Comparison of ENCODE assay signal across 11 cellular contexts in the genomic region with DNA sequence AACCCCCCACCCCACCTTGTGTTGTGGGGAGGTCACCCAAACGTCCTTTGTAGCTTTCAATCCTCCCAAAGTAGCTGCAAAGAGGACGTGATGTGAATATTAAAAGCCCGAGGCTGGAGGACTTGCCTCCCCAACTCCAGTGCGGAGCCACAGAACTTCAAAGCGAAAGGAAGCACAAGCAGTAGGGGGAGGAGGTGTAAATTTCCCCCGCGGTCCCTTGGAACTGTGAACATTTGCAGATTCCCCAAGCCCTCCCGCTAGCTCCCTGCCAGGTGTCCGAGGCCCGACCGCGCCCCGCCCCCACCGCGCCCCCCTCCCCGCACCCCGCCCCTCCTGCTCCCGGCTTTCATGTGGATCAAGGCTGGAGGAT. TPM values are rescaled to one million over a fixed set of nuclear protein-coding genes. Genes with fewer than 3 reads are reported as not detected.
DNase-seq lines count a peak whose midpoint lies in the region; ATAC-seq and TF ChIP-seq lines count a peak whose summit lies in the region.
"Had no signal": no experiment of that assay in that cellular context is flagged by ENCODE, and none has a peak within 500 bp of the region (broad histone marks: within the 10 kb centered on the region; RNA-seq: fewer than 3 reads in every experiment).

No MANE protein-coding gene starts in this region.

- no peak for DNase-seq in breast epithelium (ENCODE audit: low spot score in 2 of 2)
- no peak for DNase-seq in MCF 10A (ENCODE audit: unreplicated experiment)
- DNase-seq in central memory CD8-positive, alpha-beta T cell (ENCODE audit: low spot score in 2 of 2): no peak
- DNase-seq in mesenchymal stem cell: peak; percentile 10
- no peak for DNase-seq in upper lobe of right lung
- no peak for DNase-seq in OCI-LY7 (ENCODE audit: low spot score)
- DNase-seq in activated CD8-positive, alpha-beta memory T cell treated with anti-CD3 and anti-CD28 coated beads, Interleukin-2, amount 50 U/mL, for 48 hours: no peak
- DNase-seq in NCI-H510A treated with DMSO at 0.1 percent for 48 hours (lab: John Stamatoyannopoulos, UW): no peak
- DNase-seq: NCI-H2081 treated with DMSO at 0.1 percent for 48 hours had no signal

- no peak overlapping the region for H3K4ac ChIP-seq in mesenchymal stem cell (ENCODE audit: low read depth in 1 of 2, low read length in 2 of 2)

- no peak for TF ChIP-seq POLR2A in breast epithelium (IDR thresholded peaks at IDR 0.05)

- CTCF ChIA-PET in MCF 10A (lab: Yijun Ruan, JAX) (interaction anchor here (0.8 kb wide), 1 partner anchor 484 kb away, joined by 4 read pairs; no protein-coding TSS in a partner anchor), OCI-LY7 (lab: Charles Lee; ENCODE audit: unreplicated experiment) (no interaction called here)

- H2BK15ac ChIP-seq in mesenchymal stem cell (ENCODE audit: low read depth, poor library complexity, severe bottlenecking): no peak overlapping the region

- H2AFZ ChIP-seq in mesenchymal stem cell (ENCODE audit: low read depth, low read length) (no peak overlapping the region), OCI-LY7 (ENCODE audit: low read length) (no peak overlapping the region)

- H3K4me1 ChIP-seq in breast epithelium (no peaks in the 10 kb centered on the region), mesenchymal stem cell (ENCODE audit: control insufficient read depth, insufficient read depth, low read depth, low read length) (peaks cover 9% of the 10 kb centered on the region), upper lobe of right lung (no peaks in the 10 kb centered on the region), OCI-LY7 (ENCODE audit: insufficient read depth, low read length, poor library complexity, severe bottlenecking) (no peaks in the 10 kb centered on the region)

- H4K20me1 ChIP-seq in OCI-LY7 (ENCODE audit: insufficient read depth, low read length): no peaks in the 10 kb centered on the region

- H3K9me3 ChIP-seq in breast epithelium (no peaks in the 10 kb centered on the region), mesenchymal stem cell (ENCODE audit: control insufficient read depth, low read length) (no peaks in the 10 kb centered on the region), upper lobe of right lung (no peaks in the 10 kb centered on the region), OCI-LY7 (ENCODE audit: low read length) (no peaks in the 10 kb centered on the region)

- H4K91ac ChIP-seq in mesenchymal stem cell (ENCODE audit: low read length): no peak overlapping the region

- no peak overlapping the region for H2BK12ac ChIP-seq in mesenchymal stem cell (ENCODE audit: low read length in 2 of 2)

- BruUV-seq in MCF 10A (replicated peaks; lab: Mats Ljungman, UMichigan) (no TSS peak), OCI-LY7 (replicated peaks; lab: Mats Ljungman, UMichigan) (no TSS peak)

- no peaks in the 10 kb centered on the region for H3K27me3 Mint-ChIP-seq in MCF 10A (ENCODE audit: insufficient read depth, unreplicated experiment)
- no peaks in the 10 kb centered on the region for H3K27me3 Mint-ChIP-seq in central memory CD8-positive, alpha-beta T cell

- H3K9me3 Mint-ChIP-seq in MCF 10A (ENCODE audit: unreplicated experiment): no peaks in the 10 kb centered on the region
- no peaks in the 10 kb centered on the region for H3K9me3 Mint-ChIP-seq in central memory CD8-positive, alpha-beta T cell

- H3K27me3 ChIP-seq in breast epithelium: no peaks in the 10 kb centered on the region
- H3K27me3 ChIP-seq in mesenchymal stem cell (ENCODE audit: control insufficient read depth in 1 of 2, insufficient read depth in 1 of 2, low read length in 2 of 2): peaks cover 4% of the 10 kb centered on the region in 2 experiments
- peaks cover 8% of the 10 kb centered on the region for H3K27me3 ChIP-seq in upper lobe of right lung

- intact Hi-C loops in breast epithelium (cut with DNase I; ENCODE audit: low total_unique reads) (no loop called here), MCF 10A (cut with micrococcal nuclease) (no loop called here), upper lobe of right lung (cut with DNase I) (no loop called here), OCI-LY7 (cut with micrococcal nuclease; ENCODE audit: unreplicated experiment) (no loop called here)

- no peaks in the 10 kb centered on the region for H3K36me3 ChIP-seq in breast epithelium
- no peaks in the 10 kb centered on the region for H3K36me3 ChIP-seq in mesenchymal stem cell (ENCODE audit: control insufficient read depth in 1 of 2, insufficient read depth in 2 of 2, low read depth in 1 of 2, low read length in 2 of 2)
- no peaks in the 10 kb centered on the region for H3K36me3 ChIP-seq in upper lobe of right lung
- H3K36me3 ChIP-seq in OCI-LY7 (ENCODE audit: insufficient read depth, low read length): no peaks in the 10 kb centered on the region

- no peak overlapping the region for H3K27ac Mint-ChIP-seq in MCF 10A (ENCODE audit: low read depth, unreplicated experiment)
- H3K27ac Mint-ChIP-seq in central memory CD8-positive, alpha-beta T cell (ENCODE audit: low read depth): peak overlapping the region; percentile 58

- H3K27ac ChIP-seq in breast epithelium: no peak overlapping the region
- no peak overlapping the region for H3K27ac ChIP-seq in mesenchymal stem cell (ENCODE audit: low read length, poor library complexity, severe bottlenecking)
- H3K27ac ChIP-seq in upper lobe of right lung: no peak overlapping the region
- H3K27ac ChIP-seq in OCI-LY7 (ENCODE audit: low read depth, low read length, poor library complexity, severe bottlenecking): no peak overlapping the region
- H3K27ac ChIP-seq: epithelial cell of prostate had no signal

- no peaks in the 10 kb centered on the region for H3K79me2 ChIP-seq in OCI-LY7 (ENCODE audit: insufficient read depth, low read depth, low read length)

- no peak overlapping the region for H2AK5ac ChIP-seq in mesenchymal stem cell (ENCODE audit: low read length, severe bottlenecking)

- H3K4me2 ChIP-seq in mesenchymal stem cell (ENCODE audit: low read length, poor library complexity, severe bottlenecking): peak overlapping the region; percentile 81
- H3K4me2 ChIP-seq in OCI-LY7 (ENCODE audit: low read length): no peak overlapping the region

- H3K14ac ChIP-seq in mesenchymal stem cell (ENCODE audit: low read length in 2 of 2): no peak overlapping the region

- 25% methylated on average over 6 of the region's 18 CpGs for WGBS in mesenchymal stem cell

- no peaks in the 10 kb centered on the region for H3K36me3 Mint-ChIP-seq in MCF 10A (ENCODE audit: insufficient read depth, unreplicated experiment)
- no peaks in the 10 kb centered on the region for H3K36me3 Mint-ChIP-seq in central memory CD8-positive, alpha-beta T cell (ENCODE audit: insufficient read depth)

- no peak overlapping the region for H4K8ac ChIP-seq in mesenchymal stem cell (ENCODE audit: low read length)

- H3K4me3 ChIP-seq in breast epithelium (peak overlapping the region; percentile 32 to 66 (median 46)), mesenchymal stem cell (ENCODE audit: insufficient read depth in 1 of 2, low read depth in 1 of 2, low read length in 2 of 2) (peak overlapping the region; percentile 42 to 69), upper lobe of right lung (peak overlapping the region; percentile 41), OCI-LY7 (ENCODE audit: low read depth, low read length, poor library complexity, severe bottlenecking) (no peak overlapping the region)

- no peak overlapping the region for H2BK5ac ChIP-seq in mesenchymal stem cell (ENCODE audit: low read depth, low read length, poor library complexity, severe bottlenecking)

- no peaks in the 10 kb centered on the region for H3K79me1 ChIP-seq in mesenchymal stem cell (replicated peaks; ENCODE audit: low read length, poor library complexity, severe bottlenecking)

- H3K23ac ChIP-seq in mesenchymal stem cell (ENCODE audit: low read length in 2 of 2): no peak overlapping the region

- H2BK120ac ChIP-seq in mesenchymal stem cell (ENCODE audit: low read depth, low read length): no peak overlapping the region

- no peak for ATAC-seq in central memory CD8-positive, alpha-beta T cell (replicated peaks; ENCODE audit: extremely low read depth, poor library complexity, severe bottlenecking)
- peak; percentile 17 for ATAC-seq in upper lobe of right lung

- no peak overlapping the region for H3K18ac ChIP-seq in mesenchymal stem cell (ENCODE audit: low read depth in 1 of 2, low read length in 2 of 2)

- no peaks in the 10 kb centered on the region for H3K9me2 ChIP-seq in OCI-LY7 (ENCODE audit: insufficient read depth, low read length)

- POLR2A ChIA-PET in MCF 10A (lab: Yijun Ruan, JAX) (no interaction called here), OCI-LY7 (lab: Charles Lee) (interaction anchor here (0.5 kb wide), 1 partner anchor 15 kb away, joined by 3 read pairs; no protein-coding TSS in a partner anchor)

- H3K4me3 Mint-ChIP-seq in MCF 10A (ENCODE audit: unreplicated experiment): no peak overlapping the region
- H3K4me3 Mint-ChIP-seq in central memory CD8-positive, alpha-beta T cell: peak overlapping the region; percentile 79

- peak overlapping the region; percentile 63 for H3K9ac ChIP-seq in mesenchymal stem cell (ENCODE audit: low read length)

- TF ChIP-seq CTCF in breast epithelium (IDR thresholded peaks at IDR 0.05) (no peak), MCF 10A (IDR thresholded peaks at IDR 0.05; ENCODE audit: unreplicated experiment) (no peak), upper lobe of right lung (IDR thresholded peaks at IDR 0.05) (no peak), OCI-LY7 (conservative IDR thresholded peaks at IDR 0.05; ENCODE audit: low read length) (no peak)

- H3K4me1 Mint-ChIP-seq in MCF 10A (ENCODE audit: insufficient read depth, unreplicated experiment): no peaks in the 10 kb centered on the region
- peaks cover 26% of the 10 kb centered on the region for H3K4me1 Mint-ChIP-seq in central memory CD8-positive, alpha-beta T cell

RNA-seq across cellular contexts. Expression of a gene that starts 41.5 kb away (rescaled TPM):
- under 1 TPM in 1 of 3 donors, not detected in 2; 0.66 TPM for total RNA-seq in breast epithelium
- not detected in 2 replicates for total RNA-seq in MCF 10A (2022)
- not detected for polyA plus RNA-seq in mesenchymal stem cell (2013, experiment 1 of 2)
- polyA plus RNA-seq in mesenchymal stem cell (2013, experiment 2 of 2): not detected
- total RNA-seq in upper lobe of right lung: not detected
- total RNA-seq in OCI-LY7 (2014; rRNA removed; shearing (Covaris generic)): not detected in 2 replicates
- total RNA-seq in OCI-LY7 (2022): not detected in 2 replicates
- total RNA-seq: temporal lobe had no signal
